Comparison of ENCODE assay signal across 19 cellular contexts in genomic region chr14:77248666-77249065, GRCh38. TPM values are rescaled to one million over a fixed set of nuclear protein-coding genes. Genes with fewer than 3 reads are reported as not detected.
DNase-seq lines count a peak whose midpoint lies in the region; ATAC-seq and TF ChIP-seq lines count a peak whose summit lies in the region.
"Had no signal": no experiment of that assay in that cellular context is flagged by ENCODE, and none has a peak within 500 bp of the region (broad histone marks: within the 10 kb centered on the region; RNA-seq: fewer than 3 reads in every experiment).

No MANE protein-coding gene starts in this region.

- no peak overlapping the region for H3K4me2 ChIP-seq in H9 (ENCODE audit: insufficient read depth, insufficient read length, low read length)
- H3K4me2 ChIP-seq: GM23338, SK-N-SH had no signal

- H3K36me3 Mint-ChIP-seq in activated CD8-positive, alpha-beta memory T cell treated with anti-CD3 and anti-CD28 coated beads, Interleukin-2, amount 10 ng/mL, durations not matched to agents 7 days and 5 days: no peaks in the 10 kb centered on the region
- H3K36me3 Mint-ChIP-seq in H9 (ENCODE audit: insufficient read depth in 1 of 3, low read depth in 3 of 3): no peaks in the 10 kb centered on the region

- no peak overlapping the region for H4K5ac ChIP-seq in H9 (ENCODE audit: insufficient read length, low read depth, low read length)

- no peak overlapping the region for H2BK120ac ChIP-seq in H9 (ENCODE audit: low read depth, low read length, poor library complexity, severe bottlenecking)

- no peaks in the 10 kb centered on the region for H3K79me1 ChIP-seq in H9 (ENCODE audit: insufficient read depth, low read depth, low read length, poor library complexity, severe bottlenecking)

- no peak overlapping the region for H3K4me3 ChIP-seq in fibroblast of mammary gland (ENCODE audit: control insufficient read depth, low read depth, low read length)
- no peak overlapping the region for H3K4me3 ChIP-seq in left ventricle myocardium inferior
- H3K4me3 ChIP-seq: GM12878, GM23338, Peyer's patch had no signal

- CTCF ChIA-PET in activated CD8-positive, alpha-beta memory T cell treated with anti-CD3 and anti-CD28 coated beads, Interleukin-2, amount 10 ng/mL, durations not matched to agents 7 days and 5 days (lab: Charles Lee): no interaction called here

- ATAC-seq in activated CD8-positive, alpha-beta memory T cell treated with anti-CD3 and anti-CD28 coated beads, Interleukin-2, amount 10 ng/mL, durations not matched to agents 7 days and 5 days: no peak
- ATAC-seq: GM12878, GM23338 had no signal

- H3K27me3 ChIP-seq in left ventricle myocardium inferior (ENCODE audit: low read depth) (peaks cover 13% of the 10 kb centered on the region), H9 (ENCODE audit: insufficient read depth, low read length) (no peaks in the 10 kb centered on the region)
- H3K27me3 ChIP-seq: Peyer's patch had no signal

- H3K4me1 ChIP-seq in left ventricle myocardium inferior (no peaks in the 10 kb centered on the region), H9 (ENCODE audit: insufficient read depth, low read length) (no peaks in the 10 kb centered on the region)
- H3K4me1 ChIP-seq: Peyer's patch had no signal

- H2BK20ac ChIP-seq in H9 (ENCODE audit: low read depth, low read length, poor library complexity, severe bottlenecking): no peak overlapping the region

- H3K18ac ChIP-seq in H9 (ENCODE audit: insufficient read length, low read depth, low read length): no peak overlapping the region

- H3T11ph ChIP-seq in H9 (ENCODE audit: low read length): no peak overlapping the region

- no peak overlapping the region for H4K8ac ChIP-seq in H9 (replicated peaks; ENCODE audit: insufficient read length, low read depth, low read length)

- H3K27ac ChIP-seq in left ventricle myocardium inferior (replicated peaks) (no peak overlapping the region), H9 (ENCODE audit: insufficient read length, low read depth, low read length) (no peak overlapping the region)
- H3K27ac ChIP-seq: 22Rv1, Peyer's patch had no signal

- H3K4me3 Mint-ChIP-seq in activated CD8-positive, alpha-beta memory T cell treated with anti-CD3 and anti-CD28 coated beads, Interleukin-2, amount 10 ng/mL, durations not matched to agents 7 days and 5 days: no peak overlapping the region
- no peak overlapping the region for H3K4me3 Mint-ChIP-seq in H9
- H3K4me3 Mint-ChIP-seq: CD14-positive monocyte, GM23338 had no signal

- H4K20me1 ChIP-seq in H9 (ENCODE audit: control insufficient read depth, insufficient read depth, insufficient read length): peaks cover 2% of the 10 kb centered on the region

- no peak overlapping the region for H3K4ac ChIP-seq in H9 (ENCODE audit: low read depth, low read length)

- TF ChIP-seq CTCF in fibroblast of mammary gland (conservative IDR thresholded peaks at IDR 0.05; ENCODE audit: control insufficient read depth, insufficient read depth, low read depth, low read length) (no peak), left ventricle myocardium inferior (IDR thresholded peaks at IDR 0.05; ENCODE audit: borderline replicate concordance) (no peak), H9 (conservative IDR thresholded peaks at IDR 0.05) (no peak)

- H3K56ac ChIP-seq in H9 (ENCODE audit: insufficient read length, low read depth, low read length): no peak overlapping the region

- WGBS in H9 (ENCODE audit: extremely low coverage, insufficient read length, low lambda C conversion rate): no CpG with 5 or more reads among the region's 7 CpGs

- no peak overlapping the region for H3K9ac ChIP-seq in H9 (ENCODE audit: extremely low read depth, insufficient read length, low read length)
- H3K9ac ChIP-seq: SK-N-SH had no signal

- no peaks in the 10 kb centered on the region for H3K4me1 Mint-ChIP-seq in activated CD8-positive, alpha-beta memory T cell treated with anti-CD3 and anti-CD28 coated beads, Interleukin-2, amount 10 ng/mL, durations not matched to agents 7 days and 5 days
- H3K4me1 Mint-ChIP-seq in H9: no peaks in the 10 kb centered on the region
- H3K4me1 Mint-ChIP-seq: CD14-positive monocyte, GM23338 had no signal

- no peak overlapping the region for H4K91ac ChIP-seq in H9 (ENCODE audit: insufficient read length, low read depth, low read length)

- H2BK5ac ChIP-seq in H9 (ENCODE audit: insufficient read length, low read length): no peak overlapping the region

- H2AFZ ChIP-seq in H9 (ENCODE audit: low read length): no peak overlapping the region
- H2AFZ ChIP-seq: GM23338 had no signal

- H3K14ac ChIP-seq in H9 (ENCODE audit: insufficient read depth, low read length): no peak overlapping the region

- intact Hi-C loops in left ventricle myocardium inferior (cut with micrococcal nuclease): no loop called here

- no peak overlapping the region for H2AK5ac ChIP-seq in H9 (ENCODE audit: insufficient read length, low read length)

- H3K23ac ChIP-seq in H9 (ENCODE audit: insufficient read length, low read depth, low read length): no peak overlapping the region

- peak; percentile 27 for DNase-seq in A172 (ENCODE audit: low spot score)
- DNase-seq in HS-27A (ENCODE audit: low read depth): peak; percentile 5
- DNase-seq in RPMI7951 (ENCODE audit: low read depth): peak; percentile 29
- peak; percentile 6 for DNase-seq in fibroblast of mammary gland (ENCODE audit: low read depth)
- DNase-seq in activated CD8-positive, alpha-beta memory T cell treated with anti-CD3 and anti-CD28 coated beads, Interleukin-2, amount 10 ng/mL, durations not matched to agents 7 days and 5 days: no peak
- DNase-seq in COLO668 (lab: John Stamatoyannopoulos, UW; ENCODE audit: unreplicated experiment): no peak
- DNase-seq in left ventricle myocardium inferior: no peak
- DNase-seq in H9: no peak
- DNase-seq: DND-41, NCI-H1694 treated with DMSO at 0.1 percent for 48 hours, Peyer's patch, SHP77 treated with DMSO at 0.1 percent for 48 hours, SK-N-SH had no signal

- H3K27ac Mint-ChIP-seq in activated CD8-positive, alpha-beta memory T cell treated with anti-CD3 and anti-CD28 coated beads, Interleukin-2, amount 10 ng/mL, durations not matched to agents 7 days and 5 days: no peak overlapping the region
- H3K27ac Mint-ChIP-seq in H9: no peak overlapping the region
- H3K27ac Mint-ChIP-seq: CD14-positive monocyte, GM23338 had no signal

- no peaks in the 10 kb centered on the region for H3K79me2 ChIP-seq in H9 (ENCODE audit: insufficient read depth, low read length)

- H3K27me3 Mint-ChIP-seq in activated CD8-positive, alpha-beta memory T cell treated with anti-CD3 and anti-CD28 coated beads, Interleukin-2, amount 10 ng/mL, durations not matched to agents 7 days and 5 days: peaks cover under 1% of the 10 kb centered on the region
- H3K27me3 Mint-ChIP-seq in H9 (ENCODE audit: low read depth): no peaks in the 10 kb centered on the region

- H3K9me3 ChIP-seq in left ventricle myocardium inferior (replicated peaks) (no peaks in the 10 kb centered on the region), H9 (ENCODE audit: control insufficient read depth, low read depth, low read length) (no peaks in the 10 kb centered on the region)
- H3K9me3 ChIP-seq: Peyer's patch, SK-N-SH had no signal

- H2BK12ac ChIP-seq in H9 (ENCODE audit: insufficient read length, low read depth, low read length): no peak overlapping the region

- no peaks in the 10 kb centered on the region for H3K36me3 ChIP-seq in left ventricle myocardium inferior
- H3K36me3 ChIP-seq: Peyer's patch had no signal

- H3K9me3 Mint-ChIP-seq in activated CD8-positive, alpha-beta memory T cell treated with anti-CD3 and anti-CD28 coated beads, Interleukin-2, amount 10 ng/mL, durations not matched to agents 7 days and 5 days (ENCODE audit: low read depth): no peaks in the 10 kb centered on the region
- no peaks in the 10 kb centered on the region for H3K9me3 Mint-ChIP-seq in H9
- H3K9me3 Mint-ChIP-seq: CD14-positive monocyte, GM23338 had no signal

- no peaks in the 10 kb centered on the region for H3K23me2 ChIP-seq in H9 (ENCODE audit: insufficient read length, low read depth, low read length, poor library complexity, severe bottlenecking)

- H2BK15ac ChIP-seq in H9 (ENCODE audit: low read depth, low read length): no peak overlapping the region

RNA-seq across cellular contexts. Expression of gene NGB, which starts 22.3 kb away (rescaled TPM):
- not detected in 2 replicates for total RNA-seq in A172 (2014; rRNA removed; shearing (Covaris generic))
- not detected in 2 replicates for total RNA-seq in RPMI7951 (2014; rRNA removed; shearing (Covaris generic))
- not detected for total RNA-seq in activated CD8-positive, alpha-beta memory T cell treated with anti-CD3 and anti-CD28 coated beads, Interleukin-2, amount 10 ng/mL, durations not matched to agents 7 days and 5 days
- total RNA-seq in left ventricle myocardium inferior (not detected), H9 (2021) (0.11 and 0.26 TPM in 2 replicates)
- total RNA-seq: GM12878, LHCN-M2, NCI-H460, Peyer's patch had no signal

Comparison
In these comparisons a context has a peak if more than half of its experiments do, and no peak if none do; other contexts are left out.
1. DNase-seq: peak in A172 (single experiment), HS-27A (single experiment), RPMI7951 (single experiment) and fibroblast of mammary gland (single experiment); none in activated CD8-positive, alpha-beta memory T cell treated with anti-CD3 and anti-CD28 coated beads, Interleukin-2, amount 10 ng/mL, durations not matched to agents 7 days and 5 days (single experiment), COLO668 (single experiment), left ventricle myocardium inferior (single experiment) and H9 (single experiment).